Comparison of ENCODE assay signal across 32 cellular contexts in the genomic region with DNA sequence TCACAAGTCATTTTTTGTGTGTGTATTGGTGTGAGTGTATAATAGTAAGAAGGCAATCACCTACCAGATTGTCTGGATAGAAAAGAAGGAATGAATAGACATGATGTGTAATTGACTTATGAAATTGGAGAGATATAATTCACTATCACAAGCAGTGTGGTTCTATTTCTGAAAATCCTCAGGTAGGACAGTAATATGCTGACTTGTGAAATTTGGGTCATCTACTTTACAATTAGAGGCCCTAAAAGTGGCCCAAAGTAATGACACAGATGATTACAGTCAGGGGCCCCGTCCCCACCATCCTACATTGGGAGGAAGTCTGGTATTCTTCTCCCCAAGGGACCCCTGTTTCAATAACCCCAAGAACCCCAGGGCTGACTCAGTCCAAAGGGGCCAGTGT.
"Had no signal": no experiment of that assay in that cellular context is flagged by ENCODE, and none has a peak within 500 bp of the region (broad histone marks: within the 10 kb centered on the region; RNA-seq: fewer than 3 reads in every experiment).

No MANE protein-coding gene starts in this region.

- ATAC-seq: activated naive CD4-positive, alpha-beta T cell treated with anti-CD3 and anti-CD28 coated beads, Interleukin-2, amount 50 U/mL, for 72 hours; activated naive CD8-positive, alpha-beta T cell treated with anti-CD3 and anti-CD28 coated beads, Interleukin-2, amount 50 U/mL, for 24 hours; activated T-cell treated with anti-CD3 and anti-CD28 coated beads, Interleukin-2, amount 50 U/mL, for 4 hours; activated T-cell treated with anti-CD3 and anti-CD28 coated beads, Interleukin-2, amount 50 U/mL, for 72 hours; activated T-helper 17 cell treated with anti-CD3 and anti-CD28 coated beads, Interleukin-2, amount 50 U/mL, for 72 hours; body of pancreas had no signal

- H3K36me3 ChIP-seq: adrenal gland, ascending aorta, brain microvascular endothelial cell, breast epithelium, cardiac muscle cell had no signal

- H3K9me3 ChIP-seq: adrenal gland, ascending aorta, body of pancreas had no signal

- DNase-seq: activated effector memory CD4-positive, alpha-beta T cell treated with anti-CD3 and anti-CD28 coated beads, Interleukin-2, amount 50 U/mL, for 16 hours; activated effector memory CD4-positive, alpha-beta T cell treated with Interleukin-2 at 50 U/mL for 16 hours; activated gamma-delta T cell; activated gamma-delta T cell treated with Interleukin-2 at 50 U/mL for 16 hours; activated naive CD4-positive, alpha-beta T cell; activated naive CD4-positive, alpha-beta T cell treated with anti-CD3 and anti-CD28 coated beads for 36 hours; activated naive CD4-positive, alpha-beta T cell treated with anti-CD3 and anti-CD28 coated beads, Interleukin-2, amount 10 ng/mL, durations not matched to agents 7 days and 5 days; activated naive CD4-positive, alpha-beta T cell treated with anti-CD3 and anti-CD28 coated beads, Interleukin-2, amount 50 U/mL, for 16 hours; activated naive CD4-positive, alpha-beta T cell treated with Interleukin-2 at 50 U/mL for 16 hours; activated naive CD8-positive, alpha-beta T cell treated with anti-CD3 and anti-CD28 coated beads for 36 hours; activated naive CD8-positive, alpha-beta T cell treated with anti-CD3 and anti-CD28 coated beads, Interleukin-2, amount 10 ng/mL, durations not matched to agents 7 days and 5 days; activated naive CD8-positive, alpha-beta T cell treated with anti-CD3 and anti-CD28 coated beads, Interleukin-2, amount 50 U/mL, for 24 hours; activated T-cell treated with anti-CD3 and anti-CD28 coated beads, Interleukin-2, amount 50 U/mL, for 1 hour; activated T-cell treated with anti-CD3 and anti-CD28 coated beads, Interleukin-2, amount 50 U/mL, for 24 hours; activated T-cell treated with anti-CD3 and anti-CD28 coated beads, Interleukin-2, amount 50 U/mL, for 4 hours; activated T-cell treated with anti-CD3 and anti-CD28 coated beads, Interleukin-2, amount 50 U/mL, for 48 hours; activated T-cell treated with anti-CD3 and anti-CD28 coated beads, Interleukin-2, amount 50 U/mL, for 72 hours; adrenal gland; amniotic stem cell; amygdala; aorta; body of pancreas; brain microvascular endothelial cell; caudate nucleus; central memory CD4-positive, alpha-beta T cell; cerebellar nuclear complex had no signal

- H3K27ac ChIP-seq: adrenal gland, ascending aorta, body of pancreas, brain microvascular endothelial cell, breast epithelium, cardiac muscle cell had no signal

- H3K4me1 ChIP-seq: adrenal gland, ascending aorta, body of pancreas, breast epithelium had no signal

- H3K4me3 ChIP-seq: adrenal gland, ascending aorta, body of pancreas, breast epithelium, cardiac muscle cell had no signal

- FAIRE-seq: astrocyte had no signal

- H3K27me3 ChIP-seq: adrenal gland, ascending aorta, body of pancreas, brain microvascular endothelial cell, breast epithelium, cardiac muscle cell had no signal
